In the genomic region with DNA sequence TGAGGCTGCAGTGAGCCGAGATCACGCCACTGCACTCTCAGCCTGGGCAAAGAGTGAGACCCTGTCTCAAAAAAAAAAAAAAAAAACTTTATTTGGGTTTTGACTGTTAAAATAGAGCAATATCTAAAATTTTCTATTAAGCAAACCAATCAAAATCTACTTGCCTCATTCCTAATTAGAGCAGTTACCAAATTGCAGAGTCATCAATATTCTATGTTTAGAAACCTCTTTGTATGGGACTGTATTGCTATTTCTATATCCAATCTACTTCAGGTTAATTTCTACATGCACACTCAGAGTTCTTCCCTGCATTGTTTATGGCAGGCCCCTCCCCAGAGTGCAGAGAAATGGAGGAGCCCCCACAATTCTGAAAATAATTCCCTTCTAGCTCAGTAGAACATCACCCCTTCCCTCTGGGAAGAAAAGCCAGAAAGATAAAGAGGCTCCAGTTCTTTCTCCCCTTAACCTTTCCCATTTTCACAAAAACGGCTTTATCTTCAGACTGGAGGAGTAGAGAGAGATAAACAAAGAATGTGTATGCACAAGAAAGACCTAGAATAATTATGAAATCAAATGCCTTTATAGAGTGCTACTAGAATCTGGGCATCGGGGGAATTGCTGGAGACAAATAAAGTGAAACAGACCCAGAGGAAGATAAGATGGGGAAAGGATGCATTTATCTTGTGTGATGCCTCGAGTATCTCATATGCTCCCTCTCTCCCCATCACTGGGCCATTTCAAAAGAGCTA, we compare ENCODE assay signal across 31 cellular contexts.
"Had no signal": no experiment of that assay in that cellular context is flagged by ENCODE, and none has a peak within 500 bp of the region (broad histone marks: within the 10 kb centered on the region; RNA-seq: fewer than 3 reads in every experiment).

No MANE protein-coding gene starts in this region.

- H3K27ac Mint-ChIP-seq: activated CD4-positive, alpha-beta memory T cell treated with anti-CD3 and anti-CD28 coated beads, Interleukin-2, amount 10 ng/mL, durations not matched to agents 7 days and 5 days; activated CD4-positive, alpha-beta T cell treated with anti-CD3 and anti-CD28 coated beads, Interleukin-2, amount 10 ng/mL, durations not matched to agents 7 days and 5 days; activated naive CD4-positive, alpha-beta T cell treated with anti-CD3 and anti-CD28 coated beads, Interleukin-2, amount 50 U/mL, for 72 hours; activated T-cell treated with anti-CD3 and anti-CD28 coated beads, Interleukin-2, amount 50 U/mL, for 24 hours; activated T-helper 17 cell treated with anti-CD3 and anti-CD28 coated beads, Interleukin-2, amount 50 U/mL, for 72 hours; nephron progenitor cell; progenitor cell of endocrine pancreas; stimulated activated memory B cell treated with anti-CD40 and anti-IgM and Interleukin-4, amounts not matched to agents 10 μg/mL and 1 μg/mL and 100 μg/mL, for 72 hours; stimulated activated naive CD8-positive, alpha-beta T cell treated with anti-CD3 and anti-CD28 coated beads, Interleukin-15, amount 100 ng/mL, for 72 hours; WTC11 had no signal

- ATAC-seq: activated naive CD4-positive, alpha-beta T cell treated with anti-CD3 and anti-CD28 coated beads, Interleukin-2, amount 50 U/mL, for 72 hours; activated T-helper 17 cell treated with anti-CD3 and anti-CD28 coated beads, Interleukin-2, amount 50 U/mL, for 72 hours; left cardiac atrium; left ventricle myocardium superior; stimulated activated memory B cell treated with anti-CD40 and anti-IgM and Interleukin-4, amounts not matched to agents 10 μg/mL and 1 μg/mL and 100 μg/mL, for 72 hours; stimulated activated naive CD8-positive, alpha-beta T cell treated with anti-CD3 and anti-CD28 coated beads, Interleukin-15, amount 100 ng/mL, for 72 hours; upper lobe of right lung; WTC11 had no signal

- H3K27ac ChIP-seq: ascending aorta, brain microvascular endothelial cell, epithelial cell of prostate, neutrophil, ovary, sigmoid colon, thyroid gland, upper lobe of right lung had no signal

- H3K4me1 ChIP-seq: ascending aorta, thyroid gland, upper lobe of right lung had no signal

- H3K27me3 ChIP-seq: ascending aorta, brain microvascular endothelial cell, neutrophil, ovary, sigmoid colon, thyroid gland, upper lobe of right lung had no signal

- H3K36me3 Mint-ChIP-seq: activated naive CD4-positive, alpha-beta T cell treated with anti-CD3 and anti-CD28 coated beads, Interleukin-2, amount 50 U/mL, for 72 hours had no signal

- H3K4me3 Mint-ChIP-seq: activated CD4-positive, alpha-beta memory T cell treated with anti-CD3 and anti-CD28 coated beads, Interleukin-2, amount 10 ng/mL, durations not matched to agents 7 days and 5 days; activated CD4-positive, alpha-beta T cell treated with anti-CD3 and anti-CD28 coated beads, Interleukin-2, amount 10 ng/mL, durations not matched to agents 7 days and 5 days; activated T-cell treated with anti-CD3 and anti-CD28 coated beads, Interleukin-2, amount 50 U/mL, for 24 hours; activated T-helper 17 cell treated with anti-CD3 and anti-CD28 coated beads, Interleukin-2, amount 50 U/mL, for 72 hours; central memory CD8-positive, alpha-beta T cell; nephron progenitor cell; stimulated activated memory B cell treated with anti-CD40 and anti-IgM and Interleukin-4, amounts not matched to agents 10 μg/mL and 1 μg/mL and 100 μg/mL, for 72 hours; stimulated activated naive CD8-positive, alpha-beta T cell treated with anti-CD3 and anti-CD28 coated beads, Interleukin-15, amount 100 ng/mL, for 72 hours; WTC11 had no signal

- H3K9me3 Mint-ChIP-seq: activated CD4-positive, alpha-beta memory T cell treated with anti-CD3 and anti-CD28 coated beads, Interleukin-2, amount 10 ng/mL, durations not matched to agents 7 days and 5 days; activated CD4-positive, alpha-beta T cell treated with anti-CD3 and anti-CD28 coated beads, Interleukin-2, amount 10 ng/mL, durations not matched to agents 7 days and 5 days; activated naive CD4-positive, alpha-beta T cell treated with anti-CD3 and anti-CD28 coated beads, Interleukin-2, amount 50 U/mL, for 72 hours; activated T-cell treated with anti-CD3 and anti-CD28 coated beads, Interleukin-2, amount 50 U/mL, for 24 hours; activated T-helper 17 cell treated with anti-CD3 and anti-CD28 coated beads, Interleukin-2, amount 50 U/mL, for 72 hours; central memory CD8-positive, alpha-beta T cell; stimulated activated memory B cell treated with anti-CD40 and anti-IgM and Interleukin-4, amounts not matched to agents 10 μg/mL and 1 μg/mL and 100 μg/mL, for 72 hours; stimulated activated naive CD8-positive, alpha-beta T cell treated with anti-CD3 and anti-CD28 coated beads, Interleukin-15, amount 100 ng/mL, for 72 hours had no signal

- H3K4me1 Mint-ChIP-seq: activated T-helper 17 cell treated with anti-CD3 and anti-CD28 coated beads, Interleukin-2, amount 50 U/mL, for 72 hours; central memory CD8-positive, alpha-beta T cell had no signal

- H3K4me3 ChIP-seq: ascending aorta, ovary, sigmoid colon, thyroid gland, upper lobe of right lung had no signal

- H3K27me3 Mint-ChIP-seq: progenitor cell of endocrine pancreas; stimulated activated memory B cell treated with anti-CD40 and anti-IgM and Interleukin-4, amounts not matched to agents 10 μg/mL and 1 μg/mL and 100 μg/mL, for 72 hours; stimulated activated naive CD8-positive, alpha-beta T cell treated with anti-CD3 and anti-CD28 coated beads, Interleukin-15, amount 100 ng/mL, for 72 hours had no signal

- DNase-seq: activated CD4-positive, alpha-beta memory T cell treated with anti-CD3 and anti-CD28 coated beads, Interleukin-2, amount 10 ng/mL, durations not matched to agents 7 days and 5 days; activated CD4-positive, alpha-beta T cell treated with anti-CD3 and anti-CD28 coated beads for 1 hour; activated CD4-positive, alpha-beta T cell treated with anti-CD3 and anti-CD28 coated beads, Interleukin-2, amount 10 ng/mL, durations not matched to agents 7 days and 5 days; activated CD8-positive, alpha-beta memory T cell treated with anti-CD3 and anti-CD28 coated beads, Interleukin-2, amount 50 U/mL, for 48 hours; activated naive CD4-positive, alpha-beta T cell; activated T-cell treated with anti-CD3 and anti-CD28 coated beads, Interleukin-2, amount 50 U/mL, for 24 hours; brain microvascular endothelial cell; dermis blood vessel endothelial cell; effector CD8-positive, alpha-beta T cell; head of caudate nucleus; hippocampal formation; left cardiac atrium; left ventricle myocardium superior; nephron progenitor cell; ovary; sigmoid colon; small intestine; stimulated activated CD4-positive, alpha-beta T cell treated with anti-CD3 and anti-CD28 coated beads, Interleukin-4, amount 100 ng/mL, for 24 hours; stimulated activated naive CD8-positive, alpha-beta T cell treated with anti-CD3 and anti-CD28 coated beads, Interleukin-15, amount 100 ng/mL, for 72 hours; T-helper 2 cell; thyroid gland; upper lobe of right lung had no signal

- H3K9me3 ChIP-seq: ascending aorta, neutrophil, ovary, sigmoid colon, thyroid gland, upper lobe of right lung had no signal

- H3K36me3 ChIP-seq: brain microvascular endothelial cell, neutrophil, ovary, thyroid gland, upper lobe of right lung had no signal
